2 cellular contexts compared by ENCODE assay signal in the genomic region with DNA sequence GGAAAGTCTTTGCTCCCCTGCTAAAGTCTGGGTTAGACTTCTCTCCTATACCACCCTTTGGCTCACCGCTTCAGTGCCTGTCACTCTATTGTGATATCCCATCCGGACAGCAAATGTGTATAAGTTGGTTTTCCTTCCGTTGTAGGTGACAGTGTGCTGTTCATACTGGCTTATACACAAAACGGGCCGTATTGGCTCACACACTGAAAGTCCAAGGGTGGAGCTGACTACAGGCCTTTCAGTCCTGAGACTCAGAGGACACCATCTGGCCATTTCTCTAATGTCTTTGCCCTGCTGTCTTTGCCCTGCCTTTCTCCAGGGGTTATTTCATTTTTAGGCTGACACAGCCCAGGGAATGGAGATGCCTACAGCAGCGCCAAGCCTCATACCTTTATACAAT.
TF ChIP-seq lines count a peak whose summit lies in the region.

No MANE protein-coding gene starts in this region.

TF ChIP-seq in H1, 55 proteins besides CTCF, POLR2A, EP300 and RAD21 (continued from another document):
- TF ChIP-seq RXRA (IDR thresholded peaks at IDR 0.05; ENCODE audit: insufficient read depth, low read depth, low read length): no peak
- TF ChIP-seq CHD7 (IDR thresholded peaks at IDR 0.05; ENCODE audit: insufficient replicate concordance, low read length): no peak
- no peak for TF ChIP-seq NRF1 (IDR thresholded peaks at IDR 0.05; ENCODE audit: low read depth, low read length)
- no peak for TF ChIP-seq SIRT6 (IDR thresholded peaks at IDR 0.05; ENCODE audit: low read length)
- no peak for TF ChIP-seq NANOG (IDR thresholded peaks at IDR 0.05; ENCODE audit: insufficient read depth, low read depth, low read length, poor library complexity, severe bottlenecking)
- TF ChIP-seq CREB1 (IDR thresholded peaks at IDR 0.05): no peak
- TF ChIP-seq GABPA (IDR thresholded peaks at IDR 0.05; ENCODE audit: borderline replicate concordance, insufficient read depth, low read length): no peak
- no peak for TF ChIP-seq SRF (IDR thresholded peaks at IDR 0.05; ENCODE audit: low read depth, low read length)
- TF ChIP-seq YY1 (IDR thresholded peaks at IDR 0.05; ENCODE audit: low read depth, low read length): no peak
- TF ChIP-seq POU5F1 (IDR thresholded peaks at IDR 0.05; ENCODE audit: low read depth, low read length): no peak
- TF ChIP-seq PHF8 (conservative IDR thresholded peaks at IDR 0.05; ENCODE audit: low read depth, low read length): no peak
- no peak for TF ChIP-seq SIX5 (IDR thresholded peaks at IDR 0.05; ENCODE audit: low read depth, low read length)

TF ChIP-seq in SK-N-SH treated with all-trans-retinoic acid at 6 μM for 48 hours, 23 proteins besides CTCF, POLR2A, EP300 and RAD21 (continued from another document):
- TF ChIP-seq TSHZ2 (CRISPR knock-in tag; IDR thresholded peaks at IDR 0.05) (no peak), SNAI2 (CRISPR knock-in tag; IDR thresholded peaks at IDR 0.05) (no peak), ZNF70 (CRISPR knock-in tag; IDR thresholded peaks at IDR 0.05) (no peak), CSDC2 (CRISPR knock-in tag; IDR thresholded peaks at IDR 0.05) (no peak), ZFP30 (CRISPR knock-in tag; IDR thresholded peaks at IDR 0.05) (no peak), TOX (CRISPR knock-in tag; IDR thresholded peaks at IDR 0.05; ENCODE audit: borderline replicate concordance) (no peak), POU6F1 (CRISPR knock-in tag; IDR thresholded peaks at IDR 0.05; ENCODE audit: borderline replicate concordance, low read depth) (no peak), ISL1 (CRISPR knock-in tag; IDR thresholded peaks at IDR 0.05) (no peak), GLIS3 (CRISPR knock-in tag; IDR thresholded peaks at IDR 0.05) (no peak), RARB (CRISPR knock-in tag; IDR thresholded peaks at IDR 0.05) (no peak), CSRNP3 (CRISPR knock-in tag; IDR thresholded peaks at IDR 0.05) (no peak), ZFP3 (CRISPR knock-in tag; IDR thresholded peaks at IDR 0.05) (no peak), ZNF565 (CRISPR knock-in tag; conservative IDR thresholded peaks at IDR 0.05; ENCODE audit: low read depth) (no peak), TCF4 (CRISPR knock-in tag; IDR thresholded peaks at IDR 0.05; ENCODE audit: borderline replicate concordance) (no peak), PPARA (CRISPR knock-in tag; IDR thresholded peaks at IDR 0.05; ENCODE audit: borderline replicate concordance) (no peak)
